8 cellular contexts compared by ENCODE assay signal in the genomic region with DNA sequence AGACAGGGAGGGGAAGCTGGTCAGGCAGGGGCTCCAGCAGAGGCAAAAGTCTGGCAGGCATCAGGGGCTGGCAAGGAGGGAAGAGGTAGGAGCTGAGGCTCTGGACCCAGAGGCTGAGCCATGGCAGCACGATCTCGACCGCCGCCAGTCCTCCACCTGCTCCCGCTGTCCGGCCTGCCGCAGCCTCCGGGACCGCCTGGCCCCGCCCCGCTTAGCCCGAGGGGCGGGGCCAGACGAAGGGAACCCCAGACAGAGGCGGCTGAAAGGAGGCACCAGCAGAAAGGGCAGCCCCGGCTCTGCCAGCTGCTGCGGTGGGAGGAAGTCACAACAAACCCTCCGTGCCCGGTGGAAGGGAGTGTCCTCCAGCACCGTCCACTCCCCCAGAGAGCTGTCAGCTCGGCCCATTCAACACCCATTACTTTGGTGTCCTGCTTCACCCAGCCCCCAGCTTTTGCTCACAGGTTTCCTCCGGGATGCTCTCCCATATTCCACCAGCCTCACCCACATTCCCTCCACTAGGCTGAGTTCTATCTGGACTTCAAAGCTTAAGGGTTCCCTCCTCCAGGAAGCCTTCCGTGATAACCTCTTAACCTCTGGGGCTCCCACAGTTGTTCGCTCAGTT. TPM values are rescaled to one million over a fixed set of nuclear protein-coding genes. Genes with fewer than 3 reads are reported as not detected.
DNase-seq lines count a peak whose midpoint lies in the region; ATAC-seq and TF ChIP-seq lines count a peak whose summit lies in the region.

Gene MFNG (minus strand): TSS at position 161 of the 622 bp plus-strand sequence. CDS start 207 bp downstream, outside the sequence.

- peak; percentile 52 for ATAC-seq in HG02571 (IDR thresholded peaks at IDR 0.05; ENCODE audit: unreplicated experiment)
- ATAC-seq in memory B cell (ENCODE audit: low read depth) = peak; percentile 77
- ATAC-seq in HG02840 (IDR thresholded peaks at IDR 0.05; ENCODE audit: low FRiP score, unreplicated experiment) = no peak

- peak within 1 kb of the TSS; percentile 94 for H3K27ac Mint-ChIP-seq in activated CD4-positive, alpha-beta memory T cell treated with anti-CD3 and anti-CD28 coated beads, Interleukin-2, amount 10 ng/mL, durations not matched to agents 7 days and 5 days
- peak within 1 kb of the TSS; percentile 92 for H3K27ac Mint-ChIP-seq in memory B cell

- TF ChIP-seq CTCF in GM12865 (IDR thresholded peaks at IDR 0.05; ENCODE audit: insufficient read depth, low read depth, low read length, missing control alignments) = no peak

- no peaks in the 10 kb centered on the region for H3K27me3 Mint-ChIP-seq in activated CD4-positive, alpha-beta memory T cell treated with anti-CD3 and anti-CD28 coated beads, Interleukin-2, amount 10 ng/mL, durations not matched to agents 7 days and 5 days
- no peaks in the 10 kb centered on the region for H3K27me3 Mint-ChIP-seq in memory B cell

- POLR2A ChIA-PET in activated CD4-positive, alpha-beta memory T cell treated with anti-CD3 and anti-CD28 coated beads, Interleukin-2, amount 10 ng/mL, durations not matched to agents 7 days and 5 days (lab: Charles Lee) = interaction anchor here (0.7 to 5.7 kb wide), 18 partner anchors 12 to 364 kb away, joined by 3 to 39 read pairs (median 4); partner anchors contain the start of genes CYTH4, GGA1 and RAC2

- H3K36me3 Mint-ChIP-seq in activated CD4-positive, alpha-beta memory T cell treated with anti-CD3 and anti-CD28 coated beads, Interleukin-2, amount 10 ng/mL, durations not matched to agents 7 days and 5 days (ENCODE audit: low read depth) = peaks cover 39% of the 10 kb centered on the region
- H3K36me3 Mint-ChIP-seq in memory B cell = peaks cover 6% of the 10 kb centered on the region

- H3K4me3 Mint-ChIP-seq in activated CD4-positive, alpha-beta memory T cell treated with anti-CD3 and anti-CD28 coated beads, Interleukin-2, amount 10 ng/mL, durations not matched to agents 7 days and 5 days = peak within 1 kb of the TSS; percentile 98
- H3K4me3 Mint-ChIP-seq in memory B cell = peak within 1 kb of the TSS; percentile 98

- peaks cover 56% of the 10 kb centered on the region for H3K4me1 Mint-ChIP-seq in activated CD4-positive, alpha-beta memory T cell treated with anti-CD3 and anti-CD28 coated beads, Interleukin-2, amount 10 ng/mL, durations not matched to agents 7 days and 5 days
- peaks cover 49% of the 10 kb centered on the region for H3K4me1 Mint-ChIP-seq in memory B cell

- CTCF ChIA-PET in activated CD4-positive, alpha-beta memory T cell treated with anti-CD3 and anti-CD28 coated beads, Interleukin-2, amount 10 ng/mL, durations not matched to agents 7 days and 5 days (lab: Charles Lee) = interaction anchor here (0.8 to 4.1 kb wide), 12 partner anchors 10 to 227 kb away, joined by 3 to 27 read pairs (median 4); no protein-coding TSS in a partner anchor

- peak; percentile 88 for DNase-seq in GM12865 (ENCODE audit: low read depth)
- peak; percentile 81 for DNase-seq in NCI-H226
- peak; percentile 82 for DNase-seq in activated CD4-positive, alpha-beta memory T cell treated with anti-CD3 and anti-CD28 coated beads, Interleukin-2, amount 10 ng/mL, durations not matched to agents 7 days and 5 days
- DNase-seq in effector CD4-positive, alpha-beta T cell = peak; percentile 63
- peak; percentile 65 to 68 for DNase-seq in memory B cell (ENCODE audit: low spot score in 2 of 2)
- DNase-seq in stimulated activated CD8-positive, alpha-beta memory T cell treated with anti-CD3 and anti-CD28 coated beads, Interleukin-15, amount 100 ng/mL, for 4 hours (ENCODE audit: low read depth in 2 of 2) = peak; percentile 42 to 57

- peak within 1 kb of the TSS; percentile 78 for H3K4me3 ChIP-seq in GM12865 (ENCODE audit: low read depth, low read length)

- H3K9me3 Mint-ChIP-seq in activated CD4-positive, alpha-beta memory T cell treated with anti-CD3 and anti-CD28 coated beads, Interleukin-2, amount 10 ng/mL, durations not matched to agents 7 days and 5 days = no peaks in the 10 kb centered on the region
- H3K9me3 Mint-ChIP-seq in memory B cell = no peaks in the 10 kb centered on the region

RNA-seq across cellular contexts. Expression of gene MFNG, which starts in this region (rescaled TPM):
- 100 to 1,000 TPM; 200 to 203 TPM for total RNA-seq in activated CD4-positive, alpha-beta memory T cell treated with anti-CD3 and anti-CD28 coated beads, Interleukin-2, amount 10 ng/mL, durations not matched to agents 7 days and 5 days
